In the genomic region with DNA sequence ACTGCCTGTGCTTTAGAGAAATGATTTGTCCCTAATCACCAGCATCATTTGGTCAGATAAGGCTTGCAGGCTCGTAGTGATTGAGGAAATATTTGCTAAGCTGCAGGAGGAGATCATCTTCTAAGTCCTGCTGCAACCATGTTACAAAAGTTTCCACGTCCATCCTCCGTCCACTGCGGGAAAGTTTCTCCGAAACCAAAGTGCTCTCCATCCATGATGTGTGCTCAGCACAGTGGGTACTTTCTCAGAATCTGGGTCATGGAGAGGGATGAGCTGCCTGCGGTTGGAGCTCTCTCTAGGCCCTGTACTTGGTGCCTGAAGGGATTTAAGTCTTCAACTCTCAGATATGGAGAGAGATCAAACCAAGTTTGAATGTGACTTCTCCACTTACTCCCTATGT, we compare ENCODE assay signal across 14 cellular contexts. TPM values are rescaled to one million over a fixed set of nuclear protein-coding genes. Genes with fewer than 3 reads are reported as not detected.
DNase-seq lines count a peak whose midpoint lies in the region; ATAC-seq and TF ChIP-seq lines count a peak whose summit lies in the region.
"Had no signal": no experiment of that assay in that cellular context is flagged by ENCODE, and none has a peak within 500 bp of the region (broad histone marks: within the 10 kb centered on the region; RNA-seq: fewer than 3 reads in every experiment).

No MANE protein-coding gene starts in this region.

- H3K9me2 ChIP-seq in SK-N-SH: no peaks in the 10 kb centered on the region

- no peak overlapping the region for H3K4me3 ChIP-seq in SK-N-SH (ENCODE audit: low read depth in 2 of 2, low read length in 1 of 2)
- no peak overlapping the region for H3K4me3 ChIP-seq in gastroesophageal sphincter

- H4K20me1 ChIP-seq in SK-N-SH (ENCODE audit: insufficient read depth): no peaks in the 10 kb centered on the region

- WGBS in SK-N-SH (ENCODE audit: low lambda C conversion rate): 84% methylated on average over 6 of the region's 6 CpGs
- WGBS in gastroesophageal sphincter (ENCODE audit: low coverage in 1 of 2), 2 donors: 89 to 94% methylated on average over 5 to 6 of the region's 6 CpGs

- H3K36me3 ChIP-seq in SK-N-SH (replicated peaks in 1 of 2; ENCODE audit: control insufficient read depth in 1 of 2, insufficient read depth in 2 of 2, low read length in 1 of 2): no peaks in the 10 kb centered on the region
- H3K36me3 ChIP-seq in gastroesophageal sphincter: no peaks in the 10 kb centered on the region

- DNase-seq in SK-N-SH: no peak
- DNase-seq in activated naive CD4-positive, alpha-beta T cell treated with anti-CD3 and anti-CD28 coated beads, Interleukin-2, amount 50 U/mL, for 72 hours (ENCODE audit: low spot score in 2 of 2): no peak
- no peak for DNase-seq in GOT3 (lab: John Stamatoyannopoulos, UW)
- no peak for DNase-seq in NCI-H187 treated with DMSO at 0.1 percent for 48 hours (lab: John Stamatoyannopoulos, UW)
- DNase-seq: activated effector memory CD4-positive, alpha-beta T cell treated with Interleukin-2 at 50 U/mL for 16 hours; GDM1; NK-92 treated with Interleukin-12 subunit alpha and Interleukin-12 subunit beta, amount 100 ng/mL, for 24 hours; T1000 had no signal

- ATAC-seq in SK-N-SH treated with all-trans-retinoic acid at 6 μM for 48 hours (no peak), gastroesophageal sphincter (no peak), HG03439 (IDR thresholded peaks at IDR 0.05; ENCODE audit: unreplicated experiment) (no peak)
- ATAC-seq in activated naive CD4-positive, alpha-beta T cell treated with anti-CD3 and anti-CD28 coated beads, Interleukin-2, amount 50 U/mL, for 72 hours: no peak
- ATAC-seq in stimulated activated memory B cell treated with anti-CD40 and anti-IgM and Interleukin-4, amounts not matched to agents 10 μg/mL and 1 μg/mL and 100 μg/mL, for 72 hours: no peak

- no peak overlapping the region for H3K9ac ChIP-seq in SK-N-SH

- H3K9me3 Mint-ChIP-seq in activated naive CD4-positive, alpha-beta T cell treated with anti-CD3 and anti-CD28 coated beads, Interleukin-2, amount 50 U/mL, for 72 hours: peaks cover 4 to 26% of the 10 kb centered on the region in 2 donors
- no peaks in the 10 kb centered on the region for H3K9me3 Mint-ChIP-seq in stimulated activated memory B cell treated with anti-CD40 and anti-IgM and Interleukin-4, amounts not matched to agents 10 μg/mL and 1 μg/mL and 100 μg/mL, for 72 hours

- H3K36me3 Mint-ChIP-seq in activated naive CD4-positive, alpha-beta T cell treated with anti-CD3 and anti-CD28 coated beads, Interleukin-2, amount 50 U/mL, for 72 hours: peaks cover 5 to 45% of the 10 kb centered on the region in 2 donors
- H3K36me3 Mint-ChIP-seq in stimulated activated memory B cell treated with anti-CD40 and anti-IgM and Interleukin-4, amounts not matched to agents 10 μg/mL and 1 μg/mL and 100 μg/mL, for 72 hours: no peaks in the 10 kb centered on the region

- no peak for TF ChIP-seq RAD21 in SK-N-SH (IDR thresholded peaks at IDR 0.05; ENCODE audit: low read length)

- CTCF ChIA-PET in SK-N-SH (lab: Yijun Ruan, JAX): interaction anchor here (0.7 to 1.0 kb wide), 2 partner anchors 48 to 206 kb away, joined by 3 read pairs; no protein-coding TSS in a partner anchor

- H3K4me2 ChIP-seq in SK-N-SH: no peak overlapping the region

- TF ChIP-seq CTCF in SK-N-SH (IDR thresholded peaks at IDR 0.05) (no peak), gastroesophageal sphincter (IDR thresholded peaks at IDR 0.05) (no peak)

- H3K27me3 Mint-ChIP-seq in stimulated activated memory B cell treated with anti-CD40 and anti-IgM and Interleukin-4, amounts not matched to agents 10 μg/mL and 1 μg/mL and 100 μg/mL, for 72 hours: peaks cover 10% of the 10 kb centered on the region

- no peaks in the 10 kb centered on the region for H3K9me3 ChIP-seq in SK-N-SH
- H3K9me3 ChIP-seq in gastroesophageal sphincter: no peaks in the 10 kb centered on the region

- H3K27ac ChIP-seq in SK-N-SH (ENCODE audit: low read depth in 2 of 2, low read length in 1 of 2) (peak overlapping the region in 1 of 2 experiments; percentile 97; a peak in 1 of 4 replicates), gastroesophageal sphincter (peak overlapping the region in 3 of 4 donors; percentile 80 to 83 (median 82))
- H3K27ac ChIP-seq: 22Rv1 had no signal

- H3K4me3 Mint-ChIP-seq in stimulated activated memory B cell treated with anti-CD40 and anti-IgM and Interleukin-4, amounts not matched to agents 10 μg/mL and 1 μg/mL and 100 μg/mL, for 72 hours: no peak overlapping the region

- POLR2A ChIA-PET in SK-N-SH (lab: Yijun Ruan, JAX): no interaction called here

- H3K4me1 ChIP-seq in SK-N-SH (ENCODE audit: control insufficient read depth in 1 of 2, insufficient read depth in 2 of 2, low read depth in 1 of 2, low read length in 1 of 2) (peaks cover 7 to 13% of the 10 kb centered on the region in 2 experiments), gastroesophageal sphincter (peaks cover 0 to 29% (median 17%) of the 10 kb centered on the region in 3 donors)

- peak overlapping the region; percentile 87 to 97 for H3K27ac Mint-ChIP-seq in activated naive CD4-positive, alpha-beta T cell treated with anti-CD3 and anti-CD28 coated beads, Interleukin-2, amount 50 U/mL, for 72 hours
- H3K27ac Mint-ChIP-seq in stimulated activated memory B cell treated with anti-CD40 and anti-IgM and Interleukin-4, amounts not matched to agents 10 μg/mL and 1 μg/mL and 100 μg/mL, for 72 hours: peak overlapping the region; percentile 64

- peak overlapping the region; percentile 71 for H2AFZ ChIP-seq in SK-N-SH (ENCODE audit: low read depth)

- H3F3A ChIP-seq in SK-N-SH (replicated peaks; ENCODE audit: insufficient read depth): peaks cover 11% of the 10 kb centered on the region

- H3K4me1 Mint-ChIP-seq in stimulated activated memory B cell treated with anti-CD40 and anti-IgM and Interleukin-4, amounts not matched to agents 10 μg/mL and 1 μg/mL and 100 μg/mL, for 72 hours: peaks cover 42% of the 10 kb centered on the region

- H3K79me2 ChIP-seq in SK-N-SH (ENCODE audit: insufficient read depth): no peaks in the 10 kb centered on the region

- H3K27me3 ChIP-seq in SK-N-SH (ENCODE audit: insufficient read depth): no peaks in the 10 kb centered on the region
- H3K27me3 ChIP-seq in gastroesophageal sphincter: no peaks in the 10 kb centered on the region

- TF ChIP-seq EP300 in SK-N-SH (IDR thresholded peaks at IDR 0.05; ENCODE audit: borderline replicate concordance in 1 of 2, low read depth in 1 of 2, low read length in 1 of 2) (no peak), gastroesophageal sphincter (IDR thresholded peaks at IDR 0.05) (no peak)

- TF ChIP-seq POLR2A in gastroesophageal sphincter (IDR thresholded peaks at IDR 0.05): no peak

TF ChIP-seq in SK-N-SH, 30 proteins besides CTCF, POLR2A, EP300 and RAD21:
- TF ChIP-seq RXRA (IDR thresholded peaks at IDR 0.05; ENCODE audit: borderline replicate concordance, low read depth) (no peak), TEAD4 (IDR thresholded peaks at IDR 0.05; ENCODE audit: borderline replicate concordance, insufficient read depth) (no peak), MXI1 (IDR thresholded peaks at IDR 0.05; ENCODE audit: low read depth, low read length) (no peak), NFIC (IDR thresholded peaks at IDR 0.05; ENCODE audit: borderline replicate concordance) (no peak), GATA2 (CRISPR knock-in tag; IDR thresholded peaks at IDR 0.05) (no peak), NRF1 (IDR thresholded peaks at IDR 0.05; ENCODE audit: low read depth, low read length) (no peak), YY1 (IDR thresholded peaks at IDR 0.05; ENCODE audit: low read depth) (no peak), ELF1 (IDR thresholded peaks at IDR 0.05) (no peak), CHD2 (IDR thresholded peaks at IDR 0.05; ENCODE audit: low read length, partially characterized antibody) (no peak), SIN3A (IDR thresholded peaks at IDR 0.05; ENCODE audit: borderline replicate concordance, low read depth, low read length) (no peak)
- TF ChIP-seq, protein P1, sequence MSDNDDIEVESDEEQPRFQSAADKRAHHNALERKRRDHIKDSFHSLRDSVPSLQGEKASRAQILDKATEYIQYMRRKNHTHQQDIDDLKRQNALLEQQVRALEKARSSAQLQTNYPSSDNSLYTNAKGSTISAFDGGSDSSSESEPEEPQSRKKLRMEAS (IDR thresholded peaks at IDR 0.05; ENCODE audit: low read depth): no peak

TF ChIP-seq in SK-N-SH treated with all-trans-retinoic acid at 6 μM for 48 hours, 23 proteins besides CTCF, POLR2A, EP300 and RAD21:
- no peak for TF ChIP-seq ZNF70 (CRISPR knock-in tag; IDR thresholded peaks at IDR 0.05)
- TF ChIP-seq BACH2 (CRISPR knock-in tag; IDR thresholded peaks at IDR 0.05; ENCODE audit: borderline replicate concordance): no peak
- TF ChIP-seq ZC3H10 (CRISPR knock-in tag; IDR thresholded peaks at IDR 0.05): no peak
- TF ChIP-seq, protein P2, sequence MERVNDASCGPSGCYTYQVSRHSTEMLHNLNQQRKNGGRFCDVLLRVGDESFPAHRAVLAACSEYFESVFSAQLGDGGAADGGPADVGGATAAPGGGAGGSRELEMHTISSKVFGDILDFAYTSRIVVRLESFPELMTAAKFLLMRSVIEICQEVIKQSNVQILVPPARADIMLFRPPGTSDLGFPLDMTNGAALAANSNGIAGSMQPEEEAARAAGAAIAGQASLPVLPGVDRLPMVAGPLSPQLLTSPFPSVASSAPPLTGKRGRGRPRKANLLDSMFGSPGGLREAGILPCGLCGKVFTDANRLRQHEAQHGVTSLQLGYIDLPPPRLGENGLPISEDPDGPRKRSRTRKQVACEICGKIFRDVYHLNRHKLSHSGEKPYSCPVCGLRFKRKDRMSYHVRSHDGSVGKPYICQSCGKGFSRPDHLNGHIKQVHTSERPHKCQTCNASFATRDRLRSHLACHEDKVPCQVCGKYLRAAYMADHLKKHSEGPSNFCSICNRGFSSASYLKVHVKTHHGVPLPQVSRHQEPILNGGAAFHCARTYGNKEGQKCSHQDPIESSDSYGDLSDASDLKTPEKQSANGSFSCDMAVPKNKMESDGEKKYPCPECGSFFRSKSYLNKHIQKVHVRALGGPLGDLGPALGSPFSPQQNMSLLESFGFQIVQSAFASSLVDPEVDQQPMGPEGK (CRISPR knock-in tag; IDR thresholded peaks at IDR 0.05; ENCODE audit: borderline replicate concordance): no peak
- no peak for TF ChIP-seq TCF4 (CRISPR knock-in tag; IDR thresholded peaks at IDR 0.05; ENCODE audit: borderline replicate concordance)
- no peak for TF ChIP-seq GLIS3 (CRISPR knock-in tag; IDR thresholded peaks at IDR 0.05)
- no peak for TF ChIP-seq ZNF565 (CRISPR knock-in tag; conservative IDR thresholded peaks at IDR 0.05; ENCODE audit: low read depth)
- TF ChIP-seq OSR1 (CRISPR knock-in tag; IDR thresholded peaks at IDR 0.05): no peak
- TF ChIP-seq ZFP3 (CRISPR knock-in tag; IDR thresholded peaks at IDR 0.05): no peak
- TF ChIP-seq ESRRG (CRISPR knock-in tag; IDR thresholded peaks at IDR 0.05): no peak

RNA-seq across cellular contexts. Expression of a gene that starts 39.3 kb away (rescaled TPM):
- 0.05 TPM in 1 of 2 replicates, not detected in the other for polyA plus RNA-seq in SK-N-SH (2012; rRNA removed)
- 0.03 TPM in 1 of 2 replicates, not detected in the other for polyA plus RNA-seq in SK-N-SH (2012; cell fraction: cytosol; rRNA removed)
- polyA plus RNA-seq in SK-N-SH (2012; cell fraction: nucleus; rRNA removed): 0.07 and 0.19 TPM in 2 replicates
- under 1 TPM in 1 of 2 donors, not detected in 1; 0.75 TPM for total RNA-seq in activated naive CD4-positive, alpha-beta T cell treated with anti-CD3 and anti-CD28 coated beads, Interleukin-2, amount 50 U/mL, for 72 hours
- under 1 TPM in 3 of 4 donors, not detected in 1; 0.40 to 0.87 (median 0.47) TPM for total RNA-seq in gastroesophageal sphincter
- total RNA-seq: H4 had no signal
